ENCODE assay signal across 33 cellular contexts in the genomic region with DNA sequence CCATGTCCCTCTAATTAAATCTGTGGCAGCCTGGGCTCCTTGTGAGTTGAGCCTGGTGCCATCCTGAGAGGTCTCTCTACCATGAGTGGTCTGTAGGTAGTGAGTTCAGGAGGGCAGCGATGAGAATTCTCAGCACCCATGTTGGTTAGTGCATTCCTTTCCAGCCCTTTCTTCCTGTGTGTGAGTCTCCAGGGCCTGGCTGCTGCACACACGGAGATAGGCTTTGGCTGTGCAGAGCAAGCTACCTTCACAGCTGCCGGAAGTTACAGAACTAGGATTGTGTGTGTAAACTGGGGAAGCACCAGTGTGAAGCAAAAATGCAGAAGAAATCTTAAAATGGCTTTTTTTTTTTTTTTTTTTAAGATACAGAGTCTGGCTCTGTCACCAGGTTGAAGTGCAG.
"Had no signal": no experiment of that assay in that cellular context is flagged by ENCODE, and none has a peak within 500 bp of the region (broad histone marks: within the 10 kb centered on the region; RNA-seq: fewer than 3 reads in every experiment).

No MANE protein-coding gene starts in this region.

- H3K9me3 Mint-ChIP-seq: activated naive CD4-positive, alpha-beta T cell treated with anti-CD3 and anti-CD28 coated beads, Interleukin-2, amount 50 U/mL, for 24 hours; endodermal cell had no signal

- DNase-seq: activated B cell treated with CpG ODN at 0.5 μM for 24 hours; activated CD4-positive, alpha-beta T cell treated with anti-CD3 and anti-CD28 coated beads for 48 hours; activated CD4-positive, alpha-beta T cell treated with anti-CD3 and anti-CD28 coated beads, Interleukin-2, amount 50 U/mL, for 1 hour; activated CD4-positive, alpha-beta T cell treated with anti-CD3 and anti-CD28 coated beads, Interleukin-2, amount 50 U/mL, for 48 hours; activated CD8-positive, alpha-beta memory T cell treated with anti-CD3 and anti-CD28 coated beads for 24 hours; activated CD8-positive, alpha-beta T cell treated with anti-CD3 and anti-CD28 coated beads for 36 hours; activated effector memory CD4-positive, alpha-beta T cell treated with Interleukin-2 at 50 U/mL for 16 hours; activated naive CD4-positive, alpha-beta T cell treated with anti-CD3 and anti-CD28 coated beads for 36 hours; activated naive CD8-positive, alpha-beta T cell treated with anti-CD3 and anti-CD28 coated beads for 36 hours; activated naive CD8-positive, alpha-beta T cell treated with anti-CD3 and anti-CD28 coated beads, Interleukin-2, amount 50 U/mL, for 24 hours; activated T-cell treated with anti-CD3 and anti-CD28 coated beads, Interleukin-2, amount 50 U/mL, for 4 hours; adrenal gland; amygdala; aorta; brain microvascular endothelial cell; dorsolateral prefrontal cortex; effector memory CD4-positive, alpha-beta T cell; endodermal cell; foreskin keratinocyte; gastrocnemius medialis; glutamatergic neuron; heart left ventricle; T-helper 1 cell; T-helper 17 cell; T1000; WERI-Rb-1 had no signal

- H3K36me3 Mint-ChIP-seq: activated naive CD4-positive, alpha-beta T cell treated with anti-CD3 and anti-CD28 coated beads, Interleukin-2, amount 50 U/mL, for 24 hours; activated naive CD8-positive, alpha-beta T cell treated with anti-CD3 and anti-CD28 coated beads for 36 hours had no signal

- H3K27me3 Mint-ChIP-seq: activated B cell treated with CpG ODN at 0.5 μM for 24 hours; activated CD8-positive, alpha-beta T cell treated with anti-CD3 and anti-CD28 coated beads for 36 hours; activated naive CD4-positive, alpha-beta T cell treated with anti-CD3 and anti-CD28 coated beads, Interleukin-2, amount 50 U/mL, for 24 hours; activated naive CD8-positive, alpha-beta T cell treated with anti-CD3 and anti-CD28 coated beads for 36 hours; activated naive CD8-positive, alpha-beta T cell treated with anti-CD3 and anti-CD28 coated beads, Interleukin-2, amount 50 U/mL, for 24 hours; central memory CD8-positive, alpha-beta T cell; dendritic cell treated with granulocyte-macrophage colony-stimulating factor and Interleukin-4, amounts not matched to agents 40 ng/mL and 50 ng/mL, for 4 days; T-helper 17 cell had no signal

- ATAC-seq: activated CD4-positive, CD25-positive, alpha-beta regulatory T cell treated with anti-CD3 and anti-CD28 coated beads, Interleukin-2, amount 50 U/mL, for 24 hours; activated CD8-positive, alpha-beta T cell treated with anti-CD3 and anti-CD28 coated beads for 36 hours; activated naive CD8-positive, alpha-beta T cell treated with anti-CD3 and anti-CD28 coated beads, Interleukin-2, amount 50 U/mL, for 24 hours; activated T-cell treated with anti-CD3 and anti-CD28 coated beads, Interleukin-2, amount 50 U/mL, for 4 hours; activated T-helper 17 cell treated with anti-CD3 and anti-CD28 coated beads, Interleukin-2, amount 50 U/mL, for 72 hours; esophagus mucosa; foreskin keratinocyte; gastrocnemius medialis; heart left ventricle; T-helper 17 cell had no signal

- H3K27ac Mint-ChIP-seq: activated B cell treated with CpG ODN at 0.5 μM for 24 hours; activated CD8-positive, alpha-beta T cell treated with anti-CD3 and anti-CD28 coated beads for 36 hours; activated naive CD4-positive, alpha-beta T cell treated with anti-CD3 and anti-CD28 coated beads for 36 hours; activated naive CD4-positive, alpha-beta T cell treated with anti-CD3 and anti-CD28 coated beads, Interleukin-2, amount 50 U/mL, for 24 hours; activated naive CD8-positive, alpha-beta T cell treated with anti-CD3 and anti-CD28 coated beads for 36 hours; activated naive CD8-positive, alpha-beta T cell treated with anti-CD3 and anti-CD28 coated beads, Interleukin-2, amount 50 U/mL, for 24 hours; activated T-helper 17 cell treated with anti-CD3 and anti-CD28 coated beads, Interleukin-2, amount 50 U/mL, for 72 hours; dendritic cell treated with granulocyte-macrophage colony-stimulating factor and Interleukin-4, amounts not matched to agents 40 ng/mL and 50 ng/mL, for 4 days; endodermal cell; T-helper 17 cell; T-helper 2 cell treated with Interferon-gamma antibody and Interleukin-4, amounts not matched to agents 5 μg/mL and 100 μg/mL, for 36 hours had no signal

- H3K4me1 Mint-ChIP-seq: activated B cell treated with CpG ODN at 0.5 μM for 24 hours; activated naive CD4-positive, alpha-beta T cell treated with anti-CD3 and anti-CD28 coated beads, Interleukin-2, amount 50 U/mL, for 24 hours; activated naive CD8-positive, alpha-beta T cell treated with anti-CD3 and anti-CD28 coated beads for 36 hours; activated naive CD8-positive, alpha-beta T cell treated with anti-CD3 and anti-CD28 coated beads, Interleukin-2, amount 50 U/mL, for 24 hours; activated T-helper 17 cell treated with anti-CD3 and anti-CD28 coated beads, Interleukin-2, amount 50 U/mL, for 72 hours; central memory CD8-positive, alpha-beta T cell; endodermal cell; T-helper 17 cell had no signal

- H3K4me3 Mint-ChIP-seq: activated B cell treated with CpG ODN at 0.5 μM for 24 hours; activated CD8-positive, alpha-beta T cell treated with anti-CD3 and anti-CD28 coated beads for 36 hours; activated naive CD4-positive, alpha-beta T cell treated with anti-CD3 and anti-CD28 coated beads for 36 hours; activated naive CD4-positive, alpha-beta T cell treated with anti-CD3 and anti-CD28 coated beads, Interleukin-2, amount 50 U/mL, for 24 hours; activated naive CD8-positive, alpha-beta T cell treated with anti-CD3 and anti-CD28 coated beads for 36 hours; activated naive CD8-positive, alpha-beta T cell treated with anti-CD3 and anti-CD28 coated beads, Interleukin-2, amount 50 U/mL, for 24 hours; activated T-cell treated with anti-CD3 and anti-CD28 coated beads, Interleukin-2, amount 50 U/mL, for 4 hours; activated T-helper 17 cell treated with anti-CD3 and anti-CD28 coated beads, Interleukin-2, amount 50 U/mL, for 72 hours; central memory CD8-positive, alpha-beta T cell; dendritic cell treated with granulocyte-macrophage colony-stimulating factor and Interleukin-4, amounts not matched to agents 40 ng/mL and 50 ng/mL, for 4 days; endodermal cell; T-helper 17 cell; T-helper 2 cell treated with Interferon-gamma antibody and Interleukin-4, amounts not matched to agents 5 μg/mL and 100 μg/mL, for 36 hours had no signal
